Comparison of ENCODE assay signal across 8 cellular contexts in genomic region chrX:131812847-131813825, GRCh38.
A peak's percentile ranks its signal among the peaks of the same experiment; 100 is the strongest.
DNase-seq lines count a peak whose midpoint lies in the region; ATAC-seq and TF ChIP-seq lines count a peak whose summit lies in the region.

No MANE protein-coding gene starts in this region.

- no peak overlapping the region for H3K14ac ChIP-seq in neuronal stem cell (ENCODE audit: low read length)

- H4K8ac ChIP-seq in neuronal stem cell (ENCODE audit: low read depth, low read length) = no peak overlapping the region

- H3K27me3 ChIP-seq in neuronal stem cell (ENCODE audit: control insufficient read depth in 3 of 3, insufficient read depth in 3 of 3, low read depth in 1 of 3, low read length in 3 of 3) = peaks cover 0 to 7% (median 0%) of the 10 kb centered on the region in 3 experiments
- H3K27me3 ChIP-seq in thoracic aorta (replicated peaks; ENCODE audit: insufficient read depth) = no peaks in the 10 kb centered on the region
- H3K27me3 ChIP-seq in foreskin keratinocyte = no peaks in the 10 kb centered on the region

- H3K9ac ChIP-seq in neuronal stem cell (ENCODE audit: low read depth, low read length, poor library complexity) = no peak overlapping the region

- H2BK120ac ChIP-seq in neuronal stem cell (ENCODE audit: low read depth, low read length) = no peak overlapping the region

- H3K4ac ChIP-seq in neuronal stem cell (ENCODE audit: low read length) = no peak overlapping the region

- H3K27ac ChIP-seq in neuronal stem cell (replicated peaks; ENCODE audit: low read length) (no peak overlapping the region), thoracic aorta (no peak overlapping the region), foreskin keratinocyte (no peak overlapping the region)

- no CpG with 5 or more reads among the region's 11 CpGs for WGBS in neuronal stem cell (ENCODE audit: extremely low coverage in 2 of 2, insufficient read length in 2 of 2, insufficient replicate concordance in 1 of 2), 2 donors

- H3K18ac ChIP-seq in neuronal stem cell (ENCODE audit: low read length) = no peak overlapping the region

- H3K4me1 ChIP-seq in neuronal stem cell (ENCODE audit: control insufficient read depth in 2 of 2, insufficient read depth in 1 of 2, low read depth in 1 of 2, low read length in 2 of 2) = peaks cover 0 to 2% of the 10 kb centered on the region in 2 donors
- H3K4me1 ChIP-seq in thoracic aorta (ENCODE audit: control insufficient read depth in 1 of 2, low read depth in 2 of 2) = no peaks in the 10 kb centered on the region
- H3K4me1 ChIP-seq in foreskin keratinocyte = no peaks in the 10 kb centered on the region

- no peak overlapping the region for H3K4me2 ChIP-seq in neuronal stem cell (ENCODE audit: insufficient read depth, low read length, poor library complexity, severe bottlenecking)

- DNase-seq in C1 segment of cervical spinal cord (lab: John Stamatoyannopoulos, UW) (peak in 10 of 14 donors; percentile 2 to 85 (median 58)), dermis blood vessel endothelial cell (peak; percentile 88), neuronal stem cell (ENCODE audit: low spot score) (no peak), thoracic aorta (ENCODE audit: low spot score) (no peak), foreskin keratinocyte (no peak)
- peak; percentile 68 for DNase-seq in activated CD4-positive, alpha-beta T cell treated with anti-CD3 and anti-CD28 coated beads for 48 hours

- no peak overlapping the region for H2AK5ac ChIP-seq in neuronal stem cell (ENCODE audit: low read depth, low read length)

- H2AFZ ChIP-seq in neuronal stem cell (ENCODE audit: low read length) = peak overlapping the region; percentile 68

- no peak overlapping the region for H4K91ac ChIP-seq in neuronal stem cell (ENCODE audit: low read depth, low read length, poor library complexity)

- H3K4me3 ChIP-seq in neuronal stem cell (ENCODE audit: low read length in 2 of 2) (peak overlapping the region in 1 of 2 donors; percentile 36), thoracic aorta (peak overlapping the region; percentile 55)

- no peak overlapping the region for H2BK5ac ChIP-seq in neuronal stem cell (ENCODE audit: low read length)

- peaks cover 2% of the 10 kb centered on the region for H3K79me1 ChIP-seq in neuronal stem cell (ENCODE audit: low read depth, low read length)

- no peak overlapping the region for H3K23ac ChIP-seq in neuronal stem cell (ENCODE audit: low read depth, low read length, poor library complexity)

- ATAC-seq in GM19397 (IDR thresholded peaks at IDR 0.05; ENCODE audit: unreplicated experiment) = peak; percentile 85
- peak; percentile 83 for ATAC-seq in HG03520 (IDR thresholded peaks at IDR 0.05; ENCODE audit: unreplicated experiment)
- ATAC-seq in thoracic aorta (ENCODE audit: insufficient number of reproducible peaks, low FRiP score, low read depth) = no peak
- no peak for ATAC-seq in foreskin keratinocyte

- TF ChIP-seq CTCF in thoracic aorta (IDR thresholded peaks at IDR 0.05) (no peak), foreskin keratinocyte (conservative IDR thresholded peaks at IDR 0.05) (no peak)

- H3K36me3 ChIP-seq in neuronal stem cell (replicated peaks in 1 of 2; ENCODE audit: control insufficient read depth in 2 of 2, insufficient read depth in 2 of 2, low read length in 2 of 2) (peaks cover 17 to 34% of the 10 kb centered on the region in 2 donors), thoracic aorta (no peaks in the 10 kb centered on the region)

- H2BK12ac ChIP-seq in neuronal stem cell (ENCODE audit: low read length) = no peak overlapping the region

- peaks cover 13 to 19% of the 10 kb centered on the region in 2 donors for H3K9me3 ChIP-seq in neuronal stem cell (replicated peaks in 1 of 2; ENCODE audit: control insufficient read depth in 2 of 2, insufficient read depth in 1 of 2, low read depth in 1 of 2, low read length in 2 of 2)
- no peaks in the 10 kb centered on the region for H3K9me3 ChIP-seq in thoracic aorta

- H2BK15ac ChIP-seq in neuronal stem cell (ENCODE audit: low read length) = no peak overlapping the region

Comparison
In these comparisons a context has a peak if more than half of its experiments do, and no peak if none do; other contexts are left out.
1. DNase-seq: peak in C1 segment of cervical spinal cord (10 of 14), activated CD4-positive, alpha-beta T cell treated with anti-CD3 and anti-CD28 coated beads for 48 hours (single experiment) and dermis blood vessel endothelial cell (single experiment); none in neuronal stem cell (single experiment), thoracic aorta (single experiment) and foreskin keratinocyte (0 of 2).
2. ATAC-seq: peak in GM19397 (single experiment) and HG03520 (single experiment); none in thoracic aorta (single experiment) and foreskin keratinocyte (single experiment).